18 cellular contexts compared by ENCODE assay signal in genomic region chr2:181472990-181473389, GRCh38. TPM values are rescaled to one million over a fixed set of nuclear protein-coding genes. Genes with fewer than 3 reads are reported as not detected.
A peak's percentile ranks its signal among the peaks of the same experiment; 100 is the strongest.
DNase-seq lines count a peak whose midpoint lies in the region; ATAC-seq, FAIRE-seq and TF ChIP-seq lines count a peak whose summit lies in the region.
"Had no signal": no experiment of that assay in that cellular context is flagged by ENCODE, and none has a peak within 500 bp of the region (broad histone marks: within the 10 kb centered on the region; RNA-seq: fewer than 3 reads in every experiment).

No MANE protein-coding gene starts in this region.

- H3K9me3 ChIP-seq in HAP-1, result no peaks in the 10 kb centered on the region
- H3K9me3 ChIP-seq: Caco-2, vagina had no signal

- peaks cover 16% of the 10 kb centered on the region for H3K4me1 ChIP-seq in HAP-1
- H3K4me1 ChIP-seq: Caco-2, vagina had no signal

- H3K36me3 ChIP-seq in HAP-1 (replicated peaks), result peaks cover 4% of the 10 kb centered on the region; the same call in 1 of the 2 replicates
- H3K36me3 ChIP-seq: vagina had no signal

- no peak for DNase-seq in activated CD8-positive, alpha-beta memory T cell treated with anti-CD3 and anti-CD28 coated beads, Interleukin-2, amount 10 ng/mL, durations not matched to agents 7 days and 5 days
- DNase-seq in activated CD8-positive, alpha-beta memory T cell treated with anti-CD3 and anti-CD28 coated beads for 24 hours, result no peak
- DNase-seq in GM12891 (ENCODE audit: insufficient read length, low spot score), result no peak
- DNase-seq in activated naive CD4-positive, alpha-beta T cell treated with anti-CD3 and anti-CD28 coated beads, Interleukin-2, amount 50 U/mL, for 72 hours (ENCODE audit: low spot score in 2 of 2), result no peak
- no peak for DNase-seq in naive thymus-derived CD8-positive, alpha-beta T cell
- no peak for DNase-seq in HAP-1 (ENCODE audit: low spot score in 2 of 2)
- DNase-seq: ACHN, anterior cingulate cortex, Caco-2, NCI-H1930, NCI-H510A treated with DMSO at 0.1 percent for 48 hours, occipital lobe, Right ventricle myocardium superior had no signal

- POLR2A ChIA-PET in naive thymus-derived CD8-positive, alpha-beta T cell (lab: Charles Lee), result no interaction called here

- H3K4me3 ChIP-seq in HAP-1, result no peak overlapping the region
- H3K4me3 ChIP-seq: vagina had no signal

- H3K4me1 Mint-ChIP-seq in activated CD8-positive, alpha-beta memory T cell treated with anti-CD3 and anti-CD28 coated beads, Interleukin-2, amount 10 ng/mL, durations not matched to agents 7 days and 5 days, result peaks cover 83% of the 10 kb centered on the region
- H3K4me1 Mint-ChIP-seq in naive thymus-derived CD8-positive, alpha-beta T cell, result peaks cover 39 to 80% (median 74%) of the 10 kb centered on the region in 4 donors

- H3K27ac Mint-ChIP-seq in activated CD8-positive, alpha-beta memory T cell treated with anti-CD3 and anti-CD28 coated beads, Interleukin-2, amount 10 ng/mL, durations not matched to agents 7 days and 5 days, result peak overlapping the region; percentile 75
- peak overlapping the region; percentile 5 to 87 for H3K27ac Mint-ChIP-seq in activated naive CD4-positive, alpha-beta T cell treated with anti-CD3 and anti-CD28 coated beads, Interleukin-2, amount 50 U/mL, for 72 hours
- peak overlapping the region in 9 of 10 donors; percentile 3 to 90 (median 83) for H3K27ac Mint-ChIP-seq in naive thymus-derived CD8-positive, alpha-beta T cell

- CTCF ChIA-PET in activated CD8-positive, alpha-beta memory T cell treated with anti-CD3 and anti-CD28 coated beads, Interleukin-2, amount 10 ng/mL, durations not matched to agents 7 days and 5 days (lab: Charles Lee), result no interaction called here

- no peaks in the 10 kb centered on the region for H3K9me3 Mint-ChIP-seq in activated CD8-positive, alpha-beta memory T cell treated with anti-CD3 and anti-CD28 coated beads, Interleukin-2, amount 10 ng/mL, durations not matched to agents 7 days and 5 days (ENCODE audit: low read depth)
- peaks cover 0 to 4% of the 10 kb centered on the region in 2 donors for H3K9me3 Mint-ChIP-seq in activated naive CD4-positive, alpha-beta T cell treated with anti-CD3 and anti-CD28 coated beads, Interleukin-2, amount 50 U/mL, for 72 hours
- no peaks in the 10 kb centered on the region for H3K9me3 Mint-ChIP-seq in naive thymus-derived CD8-positive, alpha-beta T cell

- peak; percentile 87 for FAIRE-seq in GM12891 (lab: Jason Lieb, UNC)
- FAIRE-seq: frontal cortex had no signal

- no peaks in the 10 kb centered on the region for H3K27me3 Mint-ChIP-seq in activated CD8-positive, alpha-beta memory T cell treated with anti-CD3 and anti-CD28 coated beads, Interleukin-2, amount 10 ng/mL, durations not matched to agents 7 days and 5 days
- H3K27me3 Mint-ChIP-seq in naive thymus-derived CD8-positive, alpha-beta T cell, result no peaks in the 10 kb centered on the region

- in situ Hi-C loops in HAP-1 (cut with MboI; ENCODE audit: low sequenced_read_pairs), result loop anchor here (25.0 kb wide), 1 partner anchor 361 kb away; no protein-coding TSS in a partner anchor

- ATAC-seq in activated CD8-positive, alpha-beta memory T cell treated with anti-CD3 and anti-CD28 coated beads, Interleukin-2, amount 10 ng/mL, durations not matched to agents 7 days and 5 days, result no peak
- no peak for ATAC-seq in activated naive CD4-positive, alpha-beta T cell treated with anti-CD3 and anti-CD28 coated beads, Interleukin-2, amount 50 U/mL, for 72 hours
- no peak for ATAC-seq in naive thymus-derived CD8-positive, alpha-beta T cell
- no peak for ATAC-seq in GM18868 (IDR thresholded peaks at IDR 0.05; ENCODE audit: unreplicated experiment)
- ATAC-seq in GM21576 (IDR thresholded peaks at IDR 0.05; ENCODE audit: unreplicated experiment), result no peak
- ATAC-seq: sciatic nerve had no signal

- no peaks in the 10 kb centered on the region for H3K27me3 ChIP-seq in HAP-1 (ENCODE audit: low read depth)
- H3K27me3 ChIP-seq: vagina had no signal

- no peak for TF ChIP-seq POLR2A in GM12891 (IDR thresholded peaks at IDR 0.05; ENCODE audit: low read depth, low read length)

- H3K4me3 Mint-ChIP-seq in activated CD8-positive, alpha-beta memory T cell treated with anti-CD3 and anti-CD28 coated beads, Interleukin-2, amount 10 ng/mL, durations not matched to agents 7 days and 5 days, result peak overlapping the region; percentile 49
- peak overlapping the region in 7 of 10 donors; percentile 23 to 77 (median 54) for H3K4me3 Mint-ChIP-seq in naive thymus-derived CD8-positive, alpha-beta T cell

- H3K36me3 Mint-ChIP-seq in activated CD8-positive, alpha-beta memory T cell treated with anti-CD3 and anti-CD28 coated beads, Interleukin-2, amount 10 ng/mL, durations not matched to agents 7 days and 5 days, result peaks cover 86% of the 10 kb centered on the region
- H3K36me3 Mint-ChIP-seq in activated naive CD4-positive, alpha-beta T cell treated with anti-CD3 and anti-CD28 coated beads, Interleukin-2, amount 50 U/mL, for 72 hours, result peaks cover 16 to 62% of the 10 kb centered on the region in 2 donors
- H3K36me3 Mint-ChIP-seq in naive thymus-derived CD8-positive, alpha-beta T cell, result peaks cover 27 to 92% (median 52%) of the 10 kb centered on the region in 3 donors

TF ChIP-seq in GM12891, 5 proteins besides CTCF, POLR2A, EP300 and RAD21:
- TF ChIP-seq POU2F2 (IDR thresholded peaks at IDR 0.05; ENCODE audit: low read depth, low read length), result no peak
- TF ChIP-seq POLR2AphosphoS5 (IDR thresholded peaks at IDR 0.05; ENCODE audit: low read depth, low read length), result no peak
- TF ChIP-seq TAF1 (IDR thresholded peaks at IDR 0.05; ENCODE audit: low read depth, low read length), result no peak
- TF ChIP-seq SPI1 (IDR thresholded peaks at IDR 0.05; ENCODE audit: low read depth, low read length), result no peak
- no peak for TF ChIP-seq PAX5 (IDR thresholded peaks at IDR 0.05; ENCODE audit: insufficient read depth, low read length, severe bottlenecking)

RNA-seq across cellular contexts. Expression of gene ITGA4, which starts 15.8 kb away (rescaled TPM):
- total RNA-seq in activated CD8-positive, alpha-beta memory T cell treated with anti-CD3 and anti-CD28 coated beads, Interleukin-2, amount 10 ng/mL, durations not matched to agents 7 days and 5 days, result 100 to 1,000 TPM; 301 to 344 TPM
- polyA plus RNA-seq in GM12891 (2012; ENCODE audit: low read depth, missing spikeins), result 40.0 TPM
- 10 to 100 TPM; 27.2 to 62.3 TPM for total RNA-seq in activated naive CD4-positive, alpha-beta T cell treated with anti-CD3 and anti-CD28 coated beads, Interleukin-2, amount 50 U/mL, for 72 hours
- total RNA-seq in naive thymus-derived CD8-positive, alpha-beta T cell, result 100 to 1,000 TPM; 206 to 210 TPM
- polyA plus RNA-seq in naive thymus-derived CD8-positive, alpha-beta T cell, result 100 to 1,000 TPM in 2 of 3 donors, 10 to 100 TPM in 1; 88.1 to 128 (median 121) TPM
- total RNA-seq: Caco-2 had no signal
